10 cellular contexts compared by ENCODE assay signal in the genomic region with DNA sequence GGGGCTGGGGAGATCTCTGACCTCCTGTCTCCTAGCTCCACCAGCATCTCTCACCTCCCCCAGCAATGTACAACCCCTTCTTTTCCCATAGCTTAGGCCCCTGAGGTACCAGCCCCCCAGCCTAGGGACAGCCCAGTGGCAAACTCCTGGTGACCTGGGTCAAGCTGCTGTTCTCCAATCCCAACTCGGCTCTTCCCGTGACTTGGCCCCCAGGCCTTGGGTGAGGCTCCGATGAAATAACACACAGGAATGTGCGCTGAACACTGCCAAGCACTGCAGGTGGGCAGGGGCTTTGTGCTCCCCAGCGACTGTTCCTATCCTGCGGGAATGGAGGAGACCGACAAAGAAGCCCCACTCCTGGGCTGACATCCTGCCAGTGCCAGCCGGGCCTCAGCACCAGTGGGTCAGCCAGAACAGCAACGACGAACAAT.
DNase-seq lines count a peak whose midpoint lies in the region; ATAC-seq, FAIRE-seq and TF ChIP-seq lines count a peak whose summit lies in the region.
"Had no signal": no experiment of that assay in that cellular context is flagged by ENCODE, and none has a peak within 500 bp of the region (broad histone marks: within the 10 kb centered on the region; RNA-seq: fewer than 3 reads in every experiment).

No MANE protein-coding gene starts in this region.

- H3K36me3 Mint-ChIP-seq in CD4-positive, alpha-beta memory T cell: peaks cover 0 to 13% of the 10 kb centered on the region in 2 donors
- H3K36me3 Mint-ChIP-seq in IgD-negative memory B cell: peaks cover 2% of the 10 kb centered on the region
- H3K36me3 Mint-ChIP-seq in activated naive CD8-positive, alpha-beta T cell treated with anti-CD3 and anti-CD28 coated beads, Interleukin-2, amount 50 U/mL, for 24 hours (ENCODE audit: low read depth): no peaks in the 10 kb centered on the region

- H3F3A ChIP-seq in MM.1S (ENCODE audit: insufficient read depth, low read length) (peaks cover 4% of the 10 kb centered on the region; the same call in 1 of the 2 replicates), PC-3 (ENCODE audit: low read length, unreplicated experiment) (no peaks in the 10 kb centered on the region)

- no peak for DNase-seq in CD4-positive, alpha-beta memory T cell
- DNase-seq in activated naive CD8-positive, alpha-beta T cell treated with anti-CD3 and anti-CD28 coated beads, Interleukin-2, amount 50 U/mL, for 24 hours: no peak
- DNase-seq in mesenteric fat pad (ENCODE audit: low spot score) (peak; percentile 65), MM.1S (no peak), GDM1 (lab: John Stamatoyannopoulos, UW) (no peak), PC-3 (no peak), frontal cortex (ENCODE audit: low spot score in 2 of 2) (no peak)
- DNase-seq: gastrocnemius medialis, tibial artery had no signal

- H3K9me3 ChIP-seq in CD4-positive, alpha-beta memory T cell (ENCODE audit: control insufficient read depth in 1 of 2, low read length in 2 of 2): no peaks in the 10 kb centered on the region
- H3K9me3 ChIP-seq in MM.1S (replicated peaks; ENCODE audit: insufficient read depth, low read length) (no peaks in the 10 kb centered on the region), PC-3 (ENCODE audit: low read length) (no peaks in the 10 kb centered on the region)
- H3K9me3 ChIP-seq: gastrocnemius medialis, tibial artery had no signal

- ATAC-seq in activated naive CD8-positive, alpha-beta T cell treated with anti-CD3 and anti-CD28 coated beads, Interleukin-2, amount 50 U/mL, for 24 hours: no peak
- ATAC-seq in PC-3: no peak
- ATAC-seq: gastrocnemius medialis had no signal

- peaks cover 70% of the 10 kb centered on the region for H3K4me1 ChIP-seq in CD4-positive, alpha-beta memory T cell (ENCODE audit: insufficient read depth, low read length)
- H3K4me1 ChIP-seq in MM.1S (ENCODE audit: low read length) (peaks cover 13% of the 10 kb centered on the region; the same call in 1 of the 2 replicates), PC-3 (ENCODE audit: insufficient read depth, low read length) (peaks cover 9% of the 10 kb centered on the region)
- H3K4me1 ChIP-seq: tibial artery had no signal

- no peaks in the 10 kb centered on the region for H3K27me3 Mint-ChIP-seq in CD4-positive, alpha-beta memory T cell
- no peaks in the 10 kb centered on the region for H3K27me3 Mint-ChIP-seq in IgD-negative memory B cell
- H3K27me3 Mint-ChIP-seq in activated naive CD8-positive, alpha-beta T cell treated with anti-CD3 and anti-CD28 coated beads, Interleukin-2, amount 50 U/mL, for 24 hours: no peaks in the 10 kb centered on the region

- no peaks in the 10 kb centered on the region for H3K79me2 ChIP-seq in MM.1S (ENCODE audit: low read length)
- H3K79me2 ChIP-seq in PC-3 (ENCODE audit: low read length): no peaks in the 10 kb centered on the region

- H4K20me1 ChIP-seq in MM.1S (ENCODE audit: insufficient read depth, low read length) (no peaks in the 10 kb centered on the region), PC-3 (ENCODE audit: low read length) (no peaks in the 10 kb centered on the region)

- no TSS peak for BruUV-seq in PC-3 (replicated peaks; lab: Mats Ljungman, UMichigan)

- no peaks in the 10 kb centered on the region for H3K27me3 ChIP-seq in CD4-positive, alpha-beta memory T cell (ENCODE audit: insufficient read depth, low read length)
- H3K27me3 ChIP-seq in MM.1S (replicated peaks; ENCODE audit: insufficient read depth, low read length) (no peaks in the 10 kb centered on the region), PC-3 (ENCODE audit: low read length) (no peaks in the 10 kb centered on the region)
- H3K27me3 ChIP-seq: gastrocnemius medialis, tibial artery had no signal

- intact Hi-C loops in CD4-positive, alpha-beta memory T cell (cut with micrococcal nuclease): loop anchor here (2.0 to 10.0 kb wide), 4 partner anchors 65 to 328 kb away; a partner anchor contains a TSS
- intact Hi-C loops in PC-3 (cut with micrococcal nuclease): no loop called here

- H3K4me3 ChIP-seq in CD4-positive, alpha-beta memory T cell (ENCODE audit: low read length in 2 of 2): peak overlapping the region; percentile 45 to 54
- H3K4me3 ChIP-seq in MM.1S (ENCODE audit: low read length) (no peak overlapping the region), PC-3 (ENCODE audit: low read length) (no peak overlapping the region)
- H3K4me3 ChIP-seq: gastrocnemius medialis, tibial artery had no signal

- H3K9ac ChIP-seq in MM.1S (ENCODE audit: low read length) (no peak overlapping the region), PC-3 (ENCODE audit: low read length) (no peak overlapping the region)

- H3K9me2 ChIP-seq in MM.1S (replicated peaks; ENCODE audit: insufficient read depth, low read length): no peaks in the 10 kb centered on the region
- no peaks in the 10 kb centered on the region for H3K9me2 ChIP-seq in PC-3 (replicated peaks; ENCODE audit: low read length)

- POLR2A ChIA-PET in CD4-positive, alpha-beta memory T cell (lab: Charles Lee; ENCODE audit: partially characterized antibody): interaction anchor here (1.4 to 9.8 kb wide), 13 partner anchors 9 to 274 kb away, joined by 4 to 330 read pairs (median 21); a partner anchor contains a TSS
- POLR2A ChIA-PET in PC-3 (lab: Charles Lee; ENCODE audit: unreplicated experiment): no interaction called here

- H3K27ac ChIP-seq in CD4-positive, alpha-beta memory T cell (ENCODE audit: low read depth, low read length): peak overlapping the region; percentile 80
- no peak overlapping the region for H3K27ac ChIP-seq in MM.1S (ENCODE audit: low read length)
- H3K27ac ChIP-seq in PC-3 (ENCODE audit: low read length): no peak overlapping the region
- H3K27ac ChIP-seq: gastrocnemius medialis, tibial artery had no signal

- CTCF ChIA-PET in CD4-positive, alpha-beta memory T cell (lab: Charles Lee; ENCODE audit: partially characterized antibody): interaction anchor here (1.3 to 11.0 kb wide), 4 partner anchors 12 to 79 kb away, joined by 3 to 270 read pairs (median 34); a partner anchor contains a TSS
- CTCF ChIA-PET in PC-3 (lab: Charles Lee): no interaction called here

- no peak overlapping the region for H2AFZ ChIP-seq in MM.1S (ENCODE audit: low read length)
- H2AFZ ChIP-seq in PC-3 (ENCODE audit: low read length): no peak overlapping the region

- peaks cover 43 to 83% (median 60%) of the 10 kb centered on the region in 4 donors for H3K4me1 Mint-ChIP-seq in CD4-positive, alpha-beta memory T cell
- H3K4me1 Mint-ChIP-seq in IgD-negative memory B cell: peaks cover 22 to 43% (median 37%) of the 10 kb centered on the region in 3 donors
- H3K4me1 Mint-ChIP-seq in activated naive CD8-positive, alpha-beta T cell treated with anti-CD3 and anti-CD28 coated beads, Interleukin-2, amount 50 U/mL, for 24 hours: peaks cover 59% of the 10 kb centered on the region

- H3K9me3 Mint-ChIP-seq in CD4-positive, alpha-beta memory T cell: peaks cover 0 to 5% (median 0%) of the 10 kb centered on the region in 8 donors
- peaks cover 0 to 3% (median 0%) of the 10 kb centered on the region in 3 donors for H3K9me3 Mint-ChIP-seq in IgD-negative memory B cell
- no peaks in the 10 kb centered on the region for H3K9me3 Mint-ChIP-seq in activated naive CD8-positive, alpha-beta T cell treated with anti-CD3 and anti-CD28 coated beads, Interleukin-2, amount 50 U/mL, for 24 hours

- FAIRE-seq in frontal cortex (lab: Jason Lieb, UNC): no peak

- H3K4me2 ChIP-seq in MM.1S (ENCODE audit: low read depth, low read length): no peak overlapping the region
- H3K4me2 ChIP-seq in PC-3 (ENCODE audit: low read length): no peak overlapping the region

- TF ChIP-seq CTCF in MM.1S (IDR thresholded peaks at IDR 0.05; ENCODE audit: low read length): no peak
- no peak for TF ChIP-seq CTCF in PC-3 (conservative IDR thresholded peaks at IDR 0.05; ENCODE audit: low read depth, low read length)

- H3K4me3 Mint-ChIP-seq in CD4-positive, alpha-beta memory T cell: peak overlapping the region; percentile 78 to 100 (median 94)
- peak overlapping the region in 3 of 4 donors; percentile 52 to 70 (median 68) for H3K4me3 Mint-ChIP-seq in IgD-negative memory B cell
- peak overlapping the region; percentile 47 for H3K4me3 Mint-ChIP-seq in activated naive CD8-positive, alpha-beta T cell treated with anti-CD3 and anti-CD28 coated beads, Interleukin-2, amount 50 U/mL, for 24 hours

- H3K27ac Mint-ChIP-seq in CD4-positive, alpha-beta memory T cell: peak overlapping the region; percentile 90 to 96 (median 95)
- H3K27ac Mint-ChIP-seq in IgD-negative memory B cell: peak overlapping the region; percentile 86 to 90 (median 88)
- H3K27ac Mint-ChIP-seq in activated naive CD8-positive, alpha-beta T cell treated with anti-CD3 and anti-CD28 coated beads, Interleukin-2, amount 50 U/mL, for 24 hours: peak overlapping the region; percentile 53

- H3K36me3 ChIP-seq in CD4-positive, alpha-beta memory T cell (ENCODE audit: insufficient read depth, low read length): no peaks in the 10 kb centered on the region
- H3K36me3 ChIP-seq in MM.1S (replicated peaks; ENCODE audit: insufficient read depth, low read length) (no peaks in the 10 kb centered on the region), PC-3 (ENCODE audit: low read depth, low read length) (no peaks in the 10 kb centered on the region)
- H3K36me3 ChIP-seq: gastrocnemius medialis, tibial artery had no signal

Comparison
In these comparisons a context has a peak if more than half of its experiments do, and no peak if none do; other contexts are left out.
1. H3K4me3 ChIP-seq: peak in CD4-positive, alpha-beta memory T cell (2 of 2); none in MM.1S (single experiment) and PC-3 (single experiment).
2. Peak in every context shown above with its lines, with median percentiles within 50 percentile points of each other: H3K27ac Mint-ChIP-seq and H3K4me3 Mint-ChIP-seq.